ENCODE assay signal across 8 cellular contexts in genomic region chr6:108782231-108783041, GRCh38.
DNase-seq lines count a peak whose midpoint lies in the region; ATAC-seq, FAIRE-seq and TF ChIP-seq lines count a peak whose summit lies in the region.

No MANE protein-coding gene starts in this region.

- H3K4me2 ChIP-seq in fibroblast of lung (ENCODE audit: extremely low read depth, insufficient read depth, low read length): peak overlapping the region; percentile 90

- no peaks in the 10 kb centered on the region for H3K36me3 ChIP-seq in Panc1 (ENCODE audit: control insufficient read depth, insufficient read depth, low read length)
- no peaks in the 10 kb centered on the region for H3K36me3 ChIP-seq in fibroblast of lung (ENCODE audit: control insufficient read depth, insufficient read depth, low read length)

- no peaks in the 10 kb centered on the region for H3K36me3 Mint-ChIP-seq in naive B cell

- peak; percentile 74 for TF ChIP-seq CTCF in GM10248 (IDR thresholded peaks at IDR 0.05; ENCODE audit: control extremely low read depth, extremely low read depth, low read depth, missing control alignments)
- TF ChIP-seq CTCF in Panc1 (IDR thresholded peaks at IDR 0.05): peak; percentile 97
- TF ChIP-seq CTCF in fibroblast of lung (conservative IDR thresholded peaks at IDR 0.05 in 1 of 2, IDR thresholded peaks at IDR 0.05 in 1 of 2; ENCODE audit: low read depth in 1 of 2, low read length in 2 of 2): peak; percentile 72 to 90

- POLR2A ChIA-PET in GM10248 (lab: Yijun Ruan, JAX) (no interaction called here), Panc1 (lab: Charles Lee) (no interaction called here)

- H3K4me3 ChIP-seq in Panc1 (ENCODE audit: low read depth in 2 of 2, low read length in 2 of 2) (peak overlapping the region; percentile 49 to 68), fibroblast of lung (replicated peaks in 1 of 4; ENCODE audit: control extremely low read depth in 1 of 4, insufficient read depth in 1 of 4, low read depth in 3 of 4, low read length in 4 of 4) (peak overlapping the region; percentile 62 to 85 (median 66))

- CTCF ChIA-PET in GM10248 (lab: Yijun Ruan, JAX) (interaction anchor here (0.7 to 3.2 kb wide), 7 partner anchors 8 to 290 kb away, joined by 3 to 11 read pairs (median 3); no protein-coding TSS in a partner anchor), Panc1 (lab: Charles Lee) (interaction anchor here (0.7 kb wide), 1 partner anchor 111 kb away, joined by 3 read pairs; no protein-coding TSS in a partner anchor)

- no peaks in the 10 kb centered on the region for H3K9me3 ChIP-seq in Panc1 (ENCODE audit: control insufficient read depth, insufficient read depth, low read depth, low read length)
- H3K9me3 ChIP-seq in fibroblast of lung (ENCODE audit: control insufficient read depth, insufficient read depth, low read depth, low read length): no peaks in the 10 kb centered on the region

- in situ Hi-C loops in Panc1 (cut with HindIII; ENCODE audit: low pct_unique_long_range_greater_than_20kb, low sequenced_read_pairs): no loop called here

- no peak for FAIRE-seq in HTR-8/SVneo (lab: Jason Lieb, UNC)

- H3K4me1 Mint-ChIP-seq in naive B cell: peaks cover 18 to 31% (median 28%) of the 10 kb centered on the region in 3 donors

- peak overlapping the region; percentile 66 to 91 (median 84) for H3K4me3 Mint-ChIP-seq in naive B cell

- no peak overlapping the region for H3K9ac ChIP-seq in fibroblast of lung (ENCODE audit: insufficient read depth, low read length)

- BruUV-seq in Panc1 (replicated peaks; lab: Mats Ljungman, UMichigan): no TSS peak

- peaks cover 28 to 41% (median 29%) of the 10 kb centered on the region in 3 donors for H3K27me3 Mint-ChIP-seq in naive B cell

- H3K27me3 ChIP-seq in Panc1 (ENCODE audit: control insufficient read depth, insufficient read depth, low read length): no peaks in the 10 kb centered on the region; the same call in 1 of the 2 replicates
- no peaks in the 10 kb centered on the region for H3K27me3 ChIP-seq in fibroblast of lung (ENCODE audit: control insufficient read depth, insufficient read depth, low read length)

- peaks cover 11% of the 10 kb centered on the region for H3K4me1 ChIP-seq in Panc1 (ENCODE audit: control insufficient read depth, insufficient read depth, low read length)
- H3K4me1 ChIP-seq in fibroblast of lung (ENCODE audit: control insufficient read depth, extremely low read depth, insufficient read depth, low read length): peaks cover 13% of the 10 kb centered on the region

- no peak overlapping the region for H3K27ac Mint-ChIP-seq in naive B cell

- H3K9me3 Mint-ChIP-seq in naive B cell: no peaks in the 10 kb centered on the region

- DNase-seq in GM10248 (ENCODE audit: extremely low spot score) (peak; percentile 72), HTR-8/SVneo (ENCODE audit: insufficient read length, low spot score) (peak; percentile 81), Panc1 (ENCODE audit: low read depth, low spot score) (peak; percentile 96), activated T-helper 1 cell treated with Interleukin-2 at 50 U/mL for 16 hours (ENCODE audit: low read depth) (peak; percentile 67), fibroblast of lung (ENCODE audit: low read depth in 2 of 2) (peak; percentile 78 to 85), naive B cell (peak; percentile 65)
- DNase-seq in stimulated activated CD8-positive, alpha-beta memory T cell treated with anti-CD3 and anti-CD28 coated beads, Interleukin-7, amount 100 ng/mL, for 4 hours (ENCODE audit: low read depth in 2 of 2): peak; percentile 65 to 71

- peak; percentile 96 for ATAC-seq in Panc1
- ATAC-seq in naive B cell (ENCODE audit: low read depth in 2 of 2): peak; percentile 94 to 96
- ATAC-seq in HG03354 (IDR thresholded peaks at IDR 0.05; ENCODE audit: poor library complexity, severe bottlenecking, unreplicated experiment): no peak

- peak overlapping the region; percentile 77 for H2AFZ ChIP-seq in fibroblast of lung (ENCODE audit: low read length)

- peak overlapping the region; percentile 49 for H3K27ac ChIP-seq in Panc1 (ENCODE audit: low read length)
- H3K27ac ChIP-seq in fibroblast of lung (ENCODE audit: insufficient read depth, low read length): peak overlapping the region; percentile 49

- H3K79me2 ChIP-seq in fibroblast of lung (ENCODE audit: control insufficient read depth, insufficient read depth, low read length): no peaks in the 10 kb centered on the region

- intact Hi-C loops in Panc1 (cut with micrococcal nuclease; ENCODE audit: unreplicated experiment): loop anchor here (5.0 kb wide), 3 partner anchors 55 to 240 kb away; no protein-coding TSS in a partner anchor

- H4K20me1 ChIP-seq in fibroblast of lung (ENCODE audit: control insufficient read depth, extremely low read depth, insufficient read depth, low read length): no peaks in the 10 kb centered on the region
